ENCODE assay signal across 1 cellular context in genomic region chr1:206509612-206510257, GRCh38.
TF ChIP-seq lines count a peak whose summit lies in the region.

No MANE protein-coding gene starts in this region.

TF ChIP-seq in GM12878, 131 proteins besides CTCF, POLR2A, EP300 and RAD21:
- TF ChIP-seq MLLT1 (IDR thresholded peaks at IDR 0.05) (peak; percentile 87), RCOR1 (conservative IDR thresholded peaks at IDR 0.05; ENCODE audit: low read depth, low read length) (no peak), IKZF2 (IDR thresholded peaks at IDR 0.05) (no peak)
